Comparison of ENCODE assay signal across 12 cellular contexts in the genomic region with DNA sequence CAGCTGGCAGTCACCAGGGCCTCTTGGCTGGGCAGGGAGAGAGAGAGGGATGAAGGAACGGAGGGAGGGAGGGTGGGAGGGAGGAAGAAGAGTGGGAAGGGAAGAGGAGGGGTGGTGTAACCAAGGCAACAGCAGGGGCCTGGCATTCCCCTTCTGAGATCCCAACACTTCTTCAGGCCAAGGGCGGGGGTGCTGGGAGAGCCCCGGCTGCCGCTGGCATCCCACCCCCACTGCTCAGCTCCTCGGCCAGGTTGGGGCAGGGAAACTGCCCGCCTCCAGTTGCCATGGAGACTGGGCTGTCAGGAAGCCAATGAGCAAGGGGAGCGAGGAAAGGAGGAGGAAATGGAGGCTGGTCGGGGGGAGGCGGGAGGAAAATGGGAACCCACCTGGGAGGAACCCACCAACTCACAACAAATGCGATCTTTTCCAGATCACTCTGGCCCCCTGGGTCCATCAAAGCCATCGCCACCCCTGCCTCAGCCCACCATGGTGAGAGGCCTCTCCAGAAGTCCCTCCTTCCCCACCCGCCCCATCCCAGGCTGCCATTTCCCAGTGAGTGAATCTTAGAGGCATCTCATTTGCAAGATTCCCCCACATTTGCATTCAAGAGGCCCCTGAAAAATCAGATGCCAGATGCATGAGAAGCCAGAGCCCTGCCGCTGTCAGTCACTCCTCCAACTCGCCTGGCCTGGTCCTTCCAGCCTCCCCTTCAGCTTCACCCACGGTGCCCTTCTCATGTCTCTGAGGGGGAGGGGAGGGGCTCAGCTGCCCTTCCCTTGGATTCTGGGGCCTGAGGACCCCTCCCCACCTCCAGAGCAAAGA. TPM values are rescaled to one million over a fixed set of nuclear protein-coding genes. Genes with fewer than 3 reads are reported as not detected.
A peak's percentile ranks its signal among the peaks of the same experiment; 100 is the strongest.
DNase-seq lines count a peak whose midpoint lies in the region; ATAC-seq, FAIRE-seq and TF ChIP-seq lines count a peak whose summit lies in the region.
"Had no signal": no experiment of that assay in that cellular context is flagged by ENCODE, and none has a peak within 500 bp of the region (broad histone marks: within the 10 kb centered on the region; RNA-seq: fewer than 3 reads in every experiment).

No MANE protein-coding gene starts in this region.

- H3K27me3 ChIP-seq in K562 (ENCODE audit: control insufficient read depth in 2 of 2, insufficient read depth in 2 of 2, low read length in 2 of 2) (no peaks in the 10 kb centered on the region), mesendoderm (ENCODE audit: insufficient read depth, low read length, poor library complexity) (no peaks in the 10 kb centered on the region)
- H3K27me3 ChIP-seq: sigmoid colon had no signal

- no peak for ATAC-seq in activated naive CD4-positive, alpha-beta T cell treated with anti-CD3 and anti-CD28 coated beads, Interleukin-2, amount 50 U/mL, for 72 hours
- ATAC-seq in K562 (no peak), natural killer cell (no peak)
- ATAC-seq: left cardiac atrium had no signal

- H4K8ac ChIP-seq in mesendoderm (ENCODE audit: low read depth, low read length): no peak overlapping the region

- H3K4ac ChIP-seq in mesendoderm (ENCODE audit: low read depth, low read length): no peak overlapping the region

- TF ChIP-seq CTCF in K562 (IDR thresholded peaks at IDR 0.05 in 2 of 3, conservative IDR thresholded peaks at IDR 0.05 in 1 of 3; ENCODE audit: insufficient read depth in 2 of 3, low read depth in 1 of 3, low read length in 3 of 3): no peak
- no peak for TF ChIP-seq CTCF in natural killer cell (IDR thresholded peaks at IDR 0.05)
- TF ChIP-seq CTCF in chondrocyte (IDR thresholded peaks at IDR 0.05): no peak

- H3K4me2 ChIP-seq in K562 (ENCODE audit: insufficient read depth, low read length): no peak overlapping the region
- peak overlapping the region; percentile 25 for H3K4me2 ChIP-seq in mesendoderm (ENCODE audit: low read length)

- POLR2A ChIA-PET in K562 (lab: Yijun Ruan, JAX): interaction anchor here (0.6 to 63.9 kb wide), 5 partner anchors 9 to 364 kb away, joined by 3 to 1576 read pairs (median 3); a partner anchor contains a TSS

- no peak for TF ChIP-seq EP300 in K562 (IDR thresholded peaks at IDR 0.05; ENCODE audit: low read length)

- H3K9ac ChIP-seq in K562 (ENCODE audit: insufficient read depth in 1 of 2, low read depth in 2 of 2, low read length in 2 of 2) (peak overlapping the region in 1 of 2 experiments; percentile 33; a peak in 1 of 4 replicates), mesendoderm (ENCODE audit: low read length) (peak overlapping the region; percentile 31)

- H3K9me1 ChIP-seq in K562 (ENCODE audit: control insufficient read depth, insufficient read depth, low read length): no peaks in the 10 kb centered on the region

- no peak overlapping the region for H3K23ac ChIP-seq in mesendoderm (ENCODE audit: low read length)

- no peak overlapping the region for H2AFZ ChIP-seq in K562 (ENCODE audit: low read depth, low read length)

- H3K36me3 Mint-ChIP-seq in activated naive CD4-positive, alpha-beta T cell treated with anti-CD3 and anti-CD28 coated beads, Interleukin-2, amount 50 U/mL, for 72 hours: no peaks in the 10 kb centered on the region
- H3K36me3 Mint-ChIP-seq in natural killer cell (no peaks in the 10 kb centered on the region), chondrocyte (ENCODE audit: low read depth) (no peaks in the 10 kb centered on the region)
- H3K36me3 Mint-ChIP-seq: activated naive CD4-positive, alpha-beta T cell treated with anti-CD3 and anti-CD28 coated beads, Interleukin-2, amount 50 U/mL, for 24 hours had no signal

- H2BK15ac ChIP-seq in mesendoderm (replicated peaks; ENCODE audit: low read depth): no peak overlapping the region

- CTCF ChIA-PET in K562 (lab: Yijun Ruan, JAX; ENCODE audit: low intra/inter-chr PET ratio): no interaction called here

- no peak for TF ChIP-seq RAD21 in K562 (CRISPR knock-in tag; conservative IDR thresholded peaks at IDR 0.05 in 1 of 2, IDR thresholded peaks at IDR 0.05 in 1 of 2)

- H3K18ac ChIP-seq in mesendoderm (ENCODE audit: low read length): no peak overlapping the region

- no peaks in the 10 kb centered on the region for H3K79me2 ChIP-seq in K562 (ENCODE audit: control insufficient read depth, insufficient read depth, low read length)
- no peaks in the 10 kb centered on the region for H3K79me2 ChIP-seq in mesendoderm (ENCODE audit: control insufficient read depth, insufficient read depth, low read length)

- no peaks in the 10 kb centered on the region for H3K36me3 ChIP-seq in K562 (ENCODE audit: control insufficient read depth, insufficient read depth, low read length)
- no peaks in the 10 kb centered on the region for H3K36me3 ChIP-seq in mesendoderm (ENCODE audit: control insufficient read depth, insufficient read depth, low read length)
- H3K36me3 ChIP-seq: sigmoid colon had no signal

- H4K20me1 ChIP-seq in K562 (replicated peaks; ENCODE audit: control insufficient read depth, insufficient read depth, low read length): no peaks in the 10 kb centered on the region

- no peak overlapping the region for H4K5ac ChIP-seq in mesendoderm (ENCODE audit: low read length)

- BruUV-seq in K562 (replicated peaks; lab: Mats Ljungman, UMichigan): no TSS peak

- H3K27me3 Mint-ChIP-seq in natural killer cell (ENCODE audit: low read depth in 2 of 2) (no peaks in the 10 kb centered on the region), chondrocyte (ENCODE audit: low read depth) (no peaks in the 10 kb centered on the region)
- H3K27me3 Mint-ChIP-seq: activated naive CD4-positive, alpha-beta T cell treated with anti-CD3 and anti-CD28 coated beads, Interleukin-2, amount 50 U/mL, for 24 hours had no signal

- H3K27ac Mint-ChIP-seq in activated naive CD4-positive, alpha-beta T cell treated with anti-CD3 and anti-CD28 coated beads, Interleukin-2, amount 50 U/mL, for 72 hours: peak overlapping the region; percentile 30 to 44
- no peak overlapping the region for H3K27ac Mint-ChIP-seq in natural killer cell
- H3K27ac Mint-ChIP-seq in chondrocyte (ENCODE audit: unreplicated experiment): no peak overlapping the region
- H3K27ac Mint-ChIP-seq: activated naive CD4-positive, alpha-beta T cell treated with anti-CD3 and anti-CD28 coated beads, Interleukin-2, amount 50 U/mL, for 24 hours had no signal

- no peak for FAIRE-seq in K562 (lab: Jason Lieb, UNC)
- FAIRE-seq: endothelial cell of umbilical vein had no signal

- H2BK120ac ChIP-seq in mesendoderm (ENCODE audit: low read depth, low read length): no peak overlapping the region

- no peaks in the 10 kb centered on the region for H3K79me1 ChIP-seq in mesendoderm (ENCODE audit: low read length)

- WGBS in K562 (ENCODE audit: insufficient coverage, low coverage, missing lambda C conversion rate): 75% methylated on average over 6 of the region's 15 CpGs
- no CpG with 5 or more reads among the region's 15 CpGs for WGBS in mesendoderm (ENCODE audit: extremely low coverage, insufficient coverage, low lambda C conversion rate)

- H2BK5ac ChIP-seq in mesendoderm (ENCODE audit: low read length): no peak overlapping the region

- peaks cover 33 to 54% of the 10 kb centered on the region in 2 experiments for H3K4me1 ChIP-seq in K562 (replicated peaks in 1 of 2; ENCODE audit: control insufficient read depth in 2 of 2, insufficient read depth in 2 of 2, low read length in 2 of 2)
- H3K4me1 ChIP-seq in mesendoderm (ENCODE audit: control insufficient read depth, low read depth, low read length): peaks cover 6% of the 10 kb centered on the region

- H3K4me3 Mint-ChIP-seq in natural killer cell (no peak overlapping the region), chondrocyte (ENCODE audit: unreplicated experiment) (no peak overlapping the region)
- H3K4me3 Mint-ChIP-seq: activated naive CD4-positive, alpha-beta T cell treated with anti-CD3 and anti-CD28 coated beads, Interleukin-2, amount 50 U/mL, for 24 hours had no signal

- H3K27ac ChIP-seq in K562 (ENCODE audit: extremely low read depth, low read depth, low read length): no peak overlapping the region
- peak overlapping the region; percentile 10 for H3K27ac ChIP-seq in mesendoderm (ENCODE audit: low read depth, low read length)
- H3K27ac ChIP-seq: sigmoid colon had no signal

- no peak for TF ChIP-seq POLR2A in K562 (conservative IDR thresholded peaks at IDR 0.05)

- no peaks in the 10 kb centered on the region for H3K9me3 Mint-ChIP-seq in activated naive CD4-positive, alpha-beta T cell treated with anti-CD3 and anti-CD28 coated beads, Interleukin-2, amount 50 U/mL, for 72 hours
- H3K9me3 Mint-ChIP-seq in natural killer cell (no peaks in the 10 kb centered on the region), chondrocyte (ENCODE audit: low read depth) (no peaks in the 10 kb centered on the region)
- H3K9me3 Mint-ChIP-seq: activated naive CD4-positive, alpha-beta T cell treated with anti-CD3 and anti-CD28 coated beads, Interleukin-2, amount 50 U/mL, for 24 hours had no signal

- in situ Hi-C loops in K562 (cut with MboI): no loop called here

- peak overlapping the region; percentile 78 for H3K56ac ChIP-seq in mesendoderm (ENCODE audit: low read length)

- H2AK5ac ChIP-seq in mesendoderm (ENCODE audit: low read length): no peak overlapping the region

- H3K4me3 ChIP-seq in K562 (no peak overlapping the region), mesendoderm (ENCODE audit: low read length) (no peak overlapping the region)
- H3K4me3 ChIP-seq: sigmoid colon had no signal

- no peak for DNase-seq in activated naive CD4-positive, alpha-beta T cell treated with anti-CD3 and anti-CD28 coated beads, Interleukin-2, amount 50 U/mL, for 72 hours (ENCODE audit: low spot score in 2 of 2)
- no peak for DNase-seq in activated naive CD4-positive, alpha-beta T cell treated with anti-CD3 and anti-CD28 coated beads, Interleukin-2, amount 50 U/mL, for 16 hours
- DNase-seq in K562 (ENCODE audit: extremely low read depth in 1 of 4, low spot score in 3 of 4) (no peak), mesendoderm (peak; percentile 95), OCI-M2 (lab: John Stamatoyannopoulos, UW; ENCODE audit: unreplicated experiment) (no peak), natural killer cell (no peak), chondrocyte (ENCODE audit: low spot score) (no peak), ureter (ENCODE audit: low spot score) (no peak)
- DNase-seq: left cardiac atrium, sigmoid colon had no signal

- no peaks in the 10 kb centered on the region for H3K9me3 ChIP-seq in K562 (replicated peaks; ENCODE audit: control insufficient read depth, insufficient read depth, low read depth, low read length)
- H3K9me3 ChIP-seq: sigmoid colon had no signal

- H3K4me1 Mint-ChIP-seq in natural killer cell (peaks cover 0 to 6% of the 10 kb centered on the region in 2 donors), chondrocyte (ENCODE audit: low read depth) (peaks cover 19% of the 10 kb centered on the region)
- H3K4me1 Mint-ChIP-seq: activated naive CD4-positive, alpha-beta T cell treated with anti-CD3 and anti-CD28 coated beads, Interleukin-2, amount 50 U/mL, for 24 hours had no signal

- intact Hi-C loops in K562 (cut with micrococcal nuclease) (no loop called here), natural killer cell (cut with micrococcal nuclease) (no loop called here)

RNA-seq across cellular contexts. Expression of a gene that starts 12.5 kb away (rescaled TPM):
- total RNA-seq in activated naive CD4-positive, alpha-beta T cell treated with anti-CD3 and anti-CD28 coated beads, Interleukin-2, amount 50 U/mL, for 72 hours: 1 to 10 TPM in 1 of 2 donors, under 1 TPM in 1; 0.55 to 2.5 TPM
- 0.32 and 1.1 TPM in 2 replicates for total RNA-seq in K562 (2011; cell fraction: chromatin; rRNA removed; ENCODE audit: low replicate concordance)
- total RNA-seq in K562 (2011; cell fraction: nucleolus; rRNA removed): 1.7 and 1.8 TPM in 2 replicates
- 0.73 TPM in 1 of 2 replicates, not detected in the other for total RNA-seq in K562 (2011; cell fraction: nucleoplasm; rRNA removed)
- total RNA-seq in K562 (2014; rRNA removed) (0.20 TPM in 1 of 2 replicates, not detected in the other), K562 (2014; rRNA removed; fragmentation: Illumina TruSeq; extraction: Trizol) (0.76 TPM in 1 of 2 replicates, not detected in the other), K562 (2015; rRNA removed; fragmentation: Illumina TruSeq; extraction: Trizol) (0.14 TPM in 1 of 2 replicates, not detected in the other), K562 (2021) (0.33 and 0.36 TPM in 2 replicates), natural killer cell (under 1 TPM in 2 of 3 donors, not detected in 1; 0.21 to 0.57 TPM), chondrocyte (0.47 TPM in 1 of 3 replicates, not detected in the others), ureter (0.75 TPM)
- polyA plus RNA-seq in K562 (2011; rRNA removed) (0.34 and 0.46 TPM in 2 replicates), K562 (2014; fragmentation: Illumina TruSeq; extraction: Trizol) (not detected in 2 replicates), K562 (2014; fragmentation: Nextera tagmentation; extraction: Ambion mirVana) (under 1 TPM; 0.07 to 0.21 TPM), K562 (2014; rRNA removed) (0.41 and 1.2 TPM in 2 replicates)
- polyA plus RNA-seq in K562 (2011; cell fraction: cytosol; rRNA removed): 0.76 TPM in 1 of 2 replicates, not detected in the other
- polyA plus RNA-seq in K562 (2011; cell fraction: nucleus; rRNA removed): 1.1 TPM in 2 replicates
- 0.55 and 1.0 TPM in 2 replicates for polyA plus RNA-seq in K562 (2012)
- 0.53 TPM in 1 of 2 replicates, not detected in the other for polyA minus RNA-seq in K562 (2011; rRNA and poly(A)+ RNA removed)
- not detected in 2 replicates for polyA minus RNA-seq in K562 (2011; cell fraction: cytosol; rRNA and poly(A)+ RNA removed)
- 0.33 and 1.1 TPM in 2 replicates for polyA minus RNA-seq in K562 (2011; cell fraction: nucleus; rRNA and poly(A)+ RNA removed)
- 0.17 TPM for polyA plus RNA-seq in mesendoderm (2013, experiment 1 of 2)
- polyA plus RNA-seq in mesendoderm (2013, experiment 2 of 2): 0.11 TPM
- total RNA-seq: sigmoid colon had no signal
- polyA plus RNA-seq: endothelial cell of umbilical vein had no signal

RNA-seq across cellular contexts. Expression of a gene that starts 20.8 kb away (rescaled TPM):
- total RNA-seq in activated naive CD4-positive, alpha-beta T cell treated with anti-CD3 and anti-CD28 coated beads, Interleukin-2, amount 50 U/mL, for 72 hours: 10 to 100 TPM; 38.0 to 39.8 TPM
- 12.5 and 27.5 TPM in 2 replicates for total RNA-seq in K562 (2011; cell fraction: chromatin; rRNA removed; ENCODE audit: low replicate concordance)
- total RNA-seq in K562 (2011; cell fraction: nucleolus; rRNA removed): 22.3 and 22.9 TPM in 2 replicates
- 12.0 and 16.9 TPM in 2 replicates for total RNA-seq in K562 (2011; cell fraction: nucleoplasm; rRNA removed)
- total RNA-seq in K562 (2014; rRNA removed): 59.5 and 80.5 TPM in 2 replicates
- 18.9 and 25.3 TPM in 2 replicates for total RNA-seq in K562 (2014; rRNA removed; fragmentation: Illumina TruSeq; extraction: Trizol)
- total RNA-seq in K562 (2015; rRNA removed; fragmentation: Illumina TruSeq; extraction: Trizol): 82.9 and 85.5 TPM in 2 replicates
- total RNA-seq in K562 (2021): 56.0 and 59.5 TPM in 2 replicates
- 64.7 and 70.7 TPM in 2 replicates for polyA plus RNA-seq in K562 (2011; rRNA removed)
- 65.8 and 109 TPM in 2 replicates for polyA plus RNA-seq in K562 (2011; cell fraction: cytosol; rRNA removed)
- polyA plus RNA-seq in K562 (2011; cell fraction: nucleus; rRNA removed): 41.7 and 43.1 TPM in 2 replicates
- polyA plus RNA-seq in K562 (2012): 96.2 and 154 TPM in 2 replicates
- polyA plus RNA-seq in K562 (2014; fragmentation: Illumina TruSeq; extraction: Trizol): 39.4 and 48.0 TPM in 2 replicates
- 10 to 100 TPM; 10.6 to 21.7 TPM for polyA plus RNA-seq in K562 (2014; fragmentation: Nextera tagmentation; extraction: Ambion mirVana)
- polyA plus RNA-seq in K562 (2014; rRNA removed): 83.4 and 90.4 TPM in 2 replicates
- 14.5 and 26.8 TPM in 2 replicates for polyA minus RNA-seq in K562 (2011; rRNA and poly(A)+ RNA removed)
- polyA minus RNA-seq in K562 (2011; cell fraction: cytosol; rRNA and poly(A)+ RNA removed): 16.9 and 25.1 TPM in 2 replicates
- polyA minus RNA-seq in K562 (2011; cell fraction: nucleus; rRNA and poly(A)+ RNA removed): 11.3 and 15.8 TPM in 2 replicates
- 110 TPM for polyA plus RNA-seq in mesendoderm (2013, experiment 1 of 2)
- 113 TPM for polyA plus RNA-seq in mesendoderm (2013, experiment 2 of 2)
- total RNA-seq in natural killer cell: 10 to 100 TPM; 10.6 to 50.3 (median 19.3) TPM
- total RNA-seq in chondrocyte: 40.5 to 77.6 TPM (median 76.5 TPM) in 3 replicates
- total RNA-seq in ureter: 298 TPM

Comparison
In these comparisons a context has a peak if more than half of its experiments do, and no peak if none do; other contexts are left out.
1. H3K27ac Mint-ChIP-seq: peak in activated naive CD4-positive, alpha-beta T cell treated with anti-CD3 and anti-CD28 coated beads, Interleukin-2, amount 50 U/mL, for 72 hours (2 of 2); none in natural killer cell (0 of 2) and chondrocyte (single experiment).